20 cellular contexts compared by ENCODE assay signal in the genomic region with DNA sequence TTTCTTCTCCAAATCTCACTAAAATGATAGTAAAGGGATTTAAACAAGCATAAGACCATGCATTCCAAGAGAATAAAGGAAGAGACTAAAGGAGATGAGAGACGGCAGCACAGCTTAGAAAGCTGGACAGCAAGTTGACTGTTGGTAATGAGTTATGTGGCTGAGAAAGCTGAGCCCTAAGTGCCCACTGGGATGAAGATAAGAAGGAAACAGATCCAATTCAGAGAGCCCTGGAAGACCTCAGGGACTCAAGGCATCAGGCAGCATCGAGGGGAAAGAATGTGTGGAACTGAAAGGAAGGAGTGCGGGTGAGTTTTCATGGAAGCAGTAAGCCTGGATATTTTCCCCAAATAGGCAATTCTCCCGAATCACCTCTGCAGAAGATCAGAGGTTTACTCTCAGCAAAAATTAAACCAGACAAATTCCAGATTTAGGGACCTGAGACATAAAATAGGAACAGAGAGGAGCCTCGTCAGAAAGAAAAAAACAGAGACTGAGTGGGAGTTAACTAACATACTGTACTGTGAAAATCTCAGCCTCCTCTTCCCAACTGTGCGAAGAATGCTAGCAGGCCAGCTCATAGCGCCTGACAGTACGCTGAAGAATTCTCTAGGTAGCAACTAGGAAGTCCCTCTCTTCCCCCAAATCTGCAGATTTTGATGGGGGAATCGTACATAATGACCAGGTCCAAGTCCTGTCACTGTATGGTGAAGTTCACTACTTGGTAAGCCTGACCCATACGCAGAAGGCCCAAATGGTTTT.
"Had no signal": no experiment of that assay in that cellular context is flagged by ENCODE, and none has a peak within 500 bp of the region (broad histone marks: within the 10 kb centered on the region; RNA-seq: fewer than 3 reads in every experiment).

No MANE protein-coding gene starts in this region.

- H3K4me1 Mint-ChIP-seq: memory B cell; naive thymus-derived CD4-positive, alpha-beta T cell; stimulated activated effector memory CD8-positive, alpha-beta T cell treated with anti-CD3 and anti-CD28 coated beads, Interleukin-12 subunit alpha, Interleukin-12 subunit beta, amount 100 ng/mL, for 72 hours had no signal

- H3K9me3 ChIP-seq: esophagus muscularis mucosa, gastrocnemius medialis, lower lobe of right lung, pancreas, tibial artery, upper lobe of left lung had no signal

- H3K27me3 Mint-ChIP-seq: dendritic cell treated with granulocyte-macrophage colony-stimulating factor and Interleukin-4, amounts not matched to agents 40 ng/mL and 50 ng/mL, for 4 days had no signal

- H3K27ac Mint-ChIP-seq: dendritic cell treated with granulocyte-macrophage colony-stimulating factor and Interleukin-4, amounts not matched to agents 40 ng/mL and 50 ng/mL, for 4 days; effector memory CD8-positive, alpha-beta T cell; memory B cell; naive thymus-derived CD4-positive, alpha-beta T cell; progenitor cell of endocrine pancreas; stimulated activated effector memory CD8-positive, alpha-beta T cell treated with anti-CD3 and anti-CD28 coated beads, Interleukin-12 subunit alpha, Interleukin-12 subunit beta, amount 100 ng/mL, for 72 hours had no signal

- H3K27ac ChIP-seq: epithelial cell of prostate, esophagus muscularis mucosa, gastrocnemius medialis, left ventricle myocardium inferior, lower lobe of right lung, pancreas, tibial artery, upper lobe of left lung had no signal

- H3K9me3 Mint-ChIP-seq: neural crest cell; stimulated activated effector memory CD8-positive, alpha-beta T cell treated with anti-CD3 and anti-CD28 coated beads, Interleukin-12 subunit alpha, Interleukin-12 subunit beta, amount 100 ng/mL, for 72 hours had no signal

- H3K4me3 ChIP-seq: esophagus muscularis mucosa, gastrocnemius medialis, left ventricle myocardium inferior, lower lobe of right lung, pancreas, tibial artery, upper lobe of left lung had no signal

- H3K36me3 ChIP-seq: esophagus muscularis mucosa, gastrocnemius medialis, left ventricle myocardium inferior, lower lobe of right lung, pancreas, tibial artery, upper lobe of left lung had no signal

- H3K4me3 Mint-ChIP-seq: dendritic cell treated with granulocyte-macrophage colony-stimulating factor and Interleukin-4, amounts not matched to agents 40 ng/mL and 50 ng/mL, for 4 days; effector memory CD8-positive, alpha-beta T cell; memory B cell; naive thymus-derived CD4-positive, alpha-beta T cell; neural crest cell; stimulated activated effector memory CD8-positive, alpha-beta T cell treated with anti-CD3 and anti-CD28 coated beads, Interleukin-12 subunit alpha, Interleukin-12 subunit beta, amount 100 ng/mL, for 72 hours had no signal

- DNase-seq: effector memory CD8-positive, alpha-beta T cell; gastrocnemius medialis; glutamatergic neuron; left ventricle myocardium inferior; lower lobe of right lung; naive thymus-derived CD4-positive, alpha-beta T cell; pancreas; right cardiac atrium; stimulated activated CD4-positive, alpha-beta T cell treated with anti-CD3 and anti-CD28 coated beads, Interleukin-4, amount 100 ng/mL, for 1 hour; stimulated activated CD8-positive, alpha-beta memory T cell treated with anti-CD3 and anti-CD28 coated beads, Interleukin-4, amount 100 ng/mL, for 48 hours; stimulated activated naive CD8-positive, alpha-beta T cell treated with anti-CD3 and anti-CD28 coated beads, Interleukin-15, Interleukin-2, amounts not matched to agents 100 U/mL and 50 U/mL, for 24 hours; tibial artery; upper lobe of left lung had no signal

- H3K36me3 Mint-ChIP-seq: memory B cell; naive thymus-derived CD4-positive, alpha-beta T cell; stimulated activated effector memory CD8-positive, alpha-beta T cell treated with anti-CD3 and anti-CD28 coated beads, Interleukin-12 subunit alpha, Interleukin-12 subunit beta, amount 100 ng/mL, for 72 hours had no signal

- ATAC-seq: effector memory CD8-positive, alpha-beta T cell; gastrocnemius medialis; lower lobe of right lung; naive thymus-derived CD4-positive, alpha-beta T cell; pancreas; right cardiac atrium; stimulated activated effector memory CD8-positive, alpha-beta T cell treated with anti-CD3 and anti-CD28 coated beads, Interleukin-12 subunit alpha, Interleukin-12 subunit beta, amount 100 ng/mL, for 72 hours; stimulated activated naive CD8-positive, alpha-beta T cell treated with anti-CD3 and anti-CD28 coated beads, Interleukin-15, Interleukin-2, amounts not matched to agents 100 U/mL and 50 U/mL, for 24 hours had no signal

- H3K4me1 ChIP-seq: gastrocnemius medialis, left ventricle myocardium inferior, lower lobe of right lung, pancreas, tibial artery, upper lobe of left lung had no signal
